Comparison of ENCODE assay signal across 8 cellular contexts in the genomic region with DNA sequence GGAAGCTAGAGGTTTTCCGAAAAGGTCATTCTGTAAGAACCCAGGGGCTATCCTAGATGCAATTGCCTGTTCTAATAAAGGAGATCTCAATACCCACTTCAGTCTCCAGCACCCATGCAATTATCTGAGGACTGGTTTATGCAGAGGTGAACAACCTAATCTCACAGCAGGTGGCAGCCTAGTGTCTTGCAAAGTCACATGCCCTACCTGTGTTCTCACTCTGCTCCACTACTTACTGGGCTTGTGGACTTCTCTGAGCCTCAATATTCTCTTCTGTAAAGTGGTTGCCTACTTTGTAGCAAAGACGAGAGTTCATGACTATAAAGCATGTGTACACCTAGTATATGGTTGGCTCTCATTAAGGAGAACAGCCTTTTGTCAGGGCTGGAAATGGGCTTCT. TPM values are rescaled to one million over a fixed set of nuclear protein-coding genes. Genes with fewer than 3 reads are reported as not detected.
DNase-seq lines count a peak whose midpoint lies in the region; ATAC-seq and TF ChIP-seq lines count a peak whose summit lies in the region.

No MANE protein-coding gene starts in this region.

- peaks cover 6% of the 10 kb centered on the region for H3K27me3 Mint-ChIP-seq in endothelial cell (ENCODE audit: unreplicated experiment)

- H3K9me3 Mint-ChIP-seq in endothelial cell (ENCODE audit: unreplicated experiment), result no peaks in the 10 kb centered on the region

- H3K27ac Mint-ChIP-seq in endothelial cell (ENCODE audit: unreplicated experiment), result no peak overlapping the region

- no peaks in the 10 kb centered on the region for H3K36me3 Mint-ChIP-seq in endothelial cell (ENCODE audit: low read depth, unreplicated experiment)

- H3K4me3 Mint-ChIP-seq in endothelial cell (ENCODE audit: unreplicated experiment), result no peak overlapping the region

- no peaks in the 10 kb centered on the region for H3K4me1 Mint-ChIP-seq in endothelial cell (ENCODE audit: unreplicated experiment)

- peak; percentile 73 for DNase-seq in DMS79 treated with DMSO at 0.1 percent for 48 hours (lab: John Stamatoyannopoulos, UW)
- DNase-seq in NCI-H146 (lab: John Stamatoyannopoulos, UW), result peak; percentile 93
- peak; percentile 38 for DNase-seq in amniotic epithelial cell (ENCODE audit: low read depth)
- DNase-seq in mucosa of gallbladder (ENCODE audit: low spot score), result peak; percentile 58
- no peak for DNase-seq in endothelial cell (ENCODE audit: low spot score)
- no peak for DNase-seq in stimulated activated CD4-positive, alpha-beta T cell treated with anti-CD3 and anti-CD28 coated beads, Interleukin-12 subunit alpha, Interleukin-12 subunit beta, amount 100 ng/mL, for 4 hours
- no peak for DNase-seq in amygdala (lab: John Stamatoyannopoulos, UW)

- TF ChIP-seq CTCF in endothelial cell (IDR thresholded peaks at IDR 0.05; ENCODE audit: unreplicated experiment), result no peak

- ATAC-seq in GM19372 (IDR thresholded peaks at IDR 0.05; ENCODE audit: low read depth, unreplicated experiment), result peak; percentile 84

RNA-seq across cellular contexts. Expression of a gene that starts 21.0 kb away (rescaled TPM):
- total RNA-seq in mucosa of gallbladder (146 TPM), endothelial cell (ENCODE audit: unreplicated experiment) (18.7 TPM)

RNA-seq across cellular contexts. Expression of a gene that starts 52.8 kb away (rescaled TPM):
- 6.3 TPM for total RNA-seq in mucosa of gallbladder
- 9.1 TPM for total RNA-seq in endothelial cell (ENCODE audit: unreplicated experiment)

Comparison
In these comparisons a context has a peak if more than half of its experiments do, and no peak if none do; other contexts are left out.
1. DNase-seq: peak in DMS79 treated with DMSO at 0.1 percent for 48 hours (single experiment), NCI-H146 (single experiment), amniotic epithelial cell (single experiment) and mucosa of gallbladder (single experiment); none in endothelial cell (single experiment), stimulated activated CD4-positive, alpha-beta T cell treated with anti-CD3 and anti-CD28 coated beads, Interleukin-12 subunit alpha, Interleukin-12 subunit beta, amount 100 ng/mL, for 4 hours (single experiment) and amygdala (0 of 56).